ENCODE assay signal across 8 cellular contexts in the genomic region with DNA sequence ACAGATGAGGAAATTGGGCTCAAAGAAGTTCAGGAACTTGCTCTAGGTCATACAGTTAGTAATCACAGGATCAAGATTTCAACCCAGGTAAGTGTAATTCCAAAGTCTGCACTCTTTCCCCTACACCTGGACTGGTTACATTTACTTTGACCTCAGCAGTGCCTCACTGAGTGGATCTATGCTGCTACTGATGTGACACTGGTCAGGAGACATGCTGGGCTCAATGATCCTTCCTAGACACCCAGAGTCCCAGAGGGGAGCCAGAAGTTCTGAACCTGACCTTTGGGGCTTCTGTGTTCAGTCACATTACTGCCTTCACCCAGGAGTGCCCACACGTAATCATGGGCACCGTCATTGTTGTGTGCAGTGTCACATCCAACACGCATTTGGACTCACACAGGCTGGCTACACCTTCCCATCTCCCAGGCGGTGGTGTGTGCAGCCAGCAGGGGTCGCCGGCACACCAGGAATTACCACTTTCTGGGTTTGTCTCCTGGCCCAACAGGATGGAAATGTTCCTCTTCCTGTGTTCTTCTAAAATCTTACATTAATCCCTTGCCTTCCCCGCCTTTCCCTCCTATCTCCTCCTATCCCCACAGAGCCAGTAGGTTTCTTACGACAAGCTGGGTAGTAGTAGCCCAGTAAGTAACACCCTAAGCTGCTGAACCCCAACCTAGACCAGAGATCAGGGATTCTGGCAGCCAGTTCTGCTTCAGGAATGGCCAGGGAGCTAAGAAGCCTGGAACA. TPM values are rescaled to one million over a fixed set of nuclear protein-coding genes. Genes with fewer than 3 reads are reported as not detected.
DNase-seq lines count a peak whose midpoint lies in the region; ATAC-seq and TF ChIP-seq lines count a peak whose summit lies in the region.

No MANE protein-coding gene starts in this region.

- H3K9me3 ChIP-seq in SK-N-MC (ENCODE audit: low read depth, low read length) (no peaks in the 10 kb centered on the region), upper lobe of right lung (no peaks in the 10 kb centered on the region)

- TF ChIP-seq CTCF in upper lobe of right lung (IDR thresholded peaks at IDR 0.05): peak; percentile 93

- H3K9ac ChIP-seq in SK-N-MC (ENCODE audit: insufficient read length): no peak overlapping the region

- H3K27me3 ChIP-seq in upper lobe of right lung: peaks cover 68% of the 10 kb centered on the region

- peak; percentile 48 for DNase-seq in NCI-H510A treated with DMSO at 0.1 percent for 48 hours (lab: John Stamatoyannopoulos, UW)
- no peak for DNase-seq in NCI-H510A (lab: John Stamatoyannopoulos, UW)
- peak; percentile 76 for DNase-seq in LoVo (ENCODE audit: low spot score)
- DNase-seq in SK-N-MC (ENCODE audit: low read depth, low spot score): peak; percentile 22
- DNase-seq in activated naive CD4-positive, alpha-beta T cell treated with Interleukin-2 at 50 U/mL for 16 hours: peak; percentile 78
- peak; percentile 76 for DNase-seq in glomerular visceral epithelial cell (ENCODE audit: extremely low spot score)
- peak; percentile 77 to 98 (median 88) for DNase-seq in posterior cingulate gyrus
- peak; percentile 91 for DNase-seq in upper lobe of right lung

- peaks cover 3% of the 10 kb centered on the region for H3K4me1 ChIP-seq in upper lobe of right lung

- H3K4me3 ChIP-seq in SK-N-MC (no peak overlapping the region), upper lobe of right lung (no peak overlapping the region)

- H3K27ac ChIP-seq in SK-N-MC: no peak overlapping the region
- H3K27ac ChIP-seq in upper lobe of right lung: no peak overlapping the region

- intact Hi-C loops in posterior cingulate gyrus (cut with DNase I): loop anchor here (1.0 kb wide), 1 partner anchor 42 kb away; no protein-coding TSS in a partner anchor
- intact Hi-C loops in upper lobe of right lung (cut with DNase I): loop anchor here (5.0 kb wide), 1 partner anchor 46 kb away; no protein-coding TSS in a partner anchor

- peak; percentile 96 for ATAC-seq in upper lobe of right lung

- H3K36me3 ChIP-seq in SK-N-MC (ENCODE audit: insufficient read depth, low read length) (no peaks in the 10 kb centered on the region), upper lobe of right lung (no peaks in the 10 kb centered on the region)

RNA-seq across cellular contexts. Expression of a gene that starts 25.6 kb away (rescaled TPM):
- 191 TPM for total RNA-seq in upper lobe of right lung

RNA-seq across cellular contexts. Expression of a gene that starts 25.8 kb away (rescaled TPM):
- total RNA-seq in upper lobe of right lung: 236 TPM

RNA-seq across cellular contexts. Expression of a gene that starts 50.1 kb away (rescaled TPM):
- not detected for total RNA-seq in upper lobe of right lung
